10 cellular contexts compared by ENCODE assay signal in the genomic region with DNA sequence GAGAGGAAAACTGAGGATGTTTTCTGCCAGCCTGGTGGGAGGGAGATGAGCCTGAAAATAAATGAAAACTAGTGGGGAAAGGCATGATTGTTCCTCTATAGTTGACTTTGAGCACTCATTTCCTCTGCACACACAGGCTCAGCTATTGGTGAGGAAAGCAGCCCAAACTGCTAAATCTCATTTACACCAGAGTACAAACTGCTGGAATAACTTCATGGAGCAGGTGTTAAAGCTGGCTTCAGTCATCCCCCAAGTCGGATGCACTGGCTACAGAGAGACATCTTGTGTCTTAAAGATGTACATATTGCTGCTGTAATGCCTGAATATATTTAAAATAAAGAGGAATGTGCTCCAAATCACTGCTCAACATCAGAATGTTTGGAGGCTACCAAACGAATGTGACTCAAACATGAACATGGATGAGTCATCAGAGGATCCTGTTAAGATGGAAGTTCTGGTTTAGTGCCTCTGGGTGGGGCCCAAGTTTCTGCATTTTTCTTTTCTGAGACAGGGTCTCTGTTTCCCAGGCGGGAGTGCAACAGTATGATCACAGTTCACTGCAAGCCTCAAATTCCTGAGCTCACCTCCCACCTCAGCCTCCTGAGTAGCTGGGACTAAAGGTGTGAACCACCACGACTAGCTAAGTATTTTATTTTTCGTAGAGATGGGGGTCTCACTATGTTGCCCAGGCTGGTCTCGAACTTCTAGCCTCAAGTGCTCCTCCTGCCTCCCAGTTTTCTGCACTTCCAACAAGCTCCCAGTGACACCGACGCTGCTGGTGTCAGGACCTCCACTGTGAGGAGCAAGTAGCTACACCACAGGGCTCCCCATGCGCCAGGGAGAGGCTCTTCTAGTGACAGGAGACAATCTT.
A peak's percentile ranks its signal among the peaks of the same experiment; 100 is the strongest.
DNase-seq lines count a peak whose midpoint lies in the region; ATAC-seq and TF ChIP-seq lines count a peak whose summit lies in the region.
"Had no signal": no experiment of that assay in that cellular context is flagged by ENCODE, and none has a peak within 500 bp of the region (broad histone marks: within the 10 kb centered on the region; RNA-seq: fewer than 3 reads in every experiment).

No MANE protein-coding gene starts in this region.

- H3K9me3 Mint-ChIP-seq in H9 (no peaks in the 10 kb centered on the region), mesothelial cell of epicardium (no peaks in the 10 kb centered on the region)
- no peaks in the 10 kb centered on the region for H3K9me3 Mint-ChIP-seq in activated T-helper 1 cell treated with anti-CD3 and anti-CD28 coated beads, Interleukin-12 subunit alpha, Interleukin-12 subunit beta, Interleukin-2, Interleukin-4 antibody, amounts not matched to agents 30 ng/mL and 10 ng/mL and 1 ng/mL, durations not matched to agents 14 hours and 24 hours and 36 hours

- no peak overlapping the region for H2BK15ac ChIP-seq in H9 (ENCODE audit: low read depth, low read length)

- no peaks in the 10 kb centered on the region for H3K79me1 ChIP-seq in H9 (ENCODE audit: insufficient read depth, low read depth, low read length, poor library complexity, severe bottlenecking)

- H3K27ac Mint-ChIP-seq in H9 (peak overlapping the region in 2 of 3 experiments; percentile 3 to 7; a peak in 1 of 7 replicates), mesothelial cell of epicardium (no peak overlapping the region)
- H3K27ac Mint-ChIP-seq in activated T-helper 1 cell treated with anti-CD3 and anti-CD28 coated beads, Interleukin-12 subunit alpha, Interleukin-12 subunit beta, Interleukin-2, Interleukin-4 antibody, amounts not matched to agents 30 ng/mL and 10 ng/mL and 1 ng/mL, durations not matched to agents 14 hours and 24 hours and 36 hours, result peak overlapping the region; percentile 67

- no peak overlapping the region for H2BK12ac ChIP-seq in H9 (ENCODE audit: insufficient read length, low read depth, low read length)

- DNase-seq in AG08395 (ENCODE audit: low spot score) (peak; percentile 92), H9 (no peak), iPS-NIHi7 (ENCODE audit: extremely low spot score) (peak; percentile 39), mesothelial cell of epicardium (ENCODE audit: low spot score in 2 of 2, unreplicated experiment in 2 of 2) (no peak), ovary (no peak), thyroid gland (no peak)
- DNase-seq in activated T-helper 1 cell treated with anti-CD3 and anti-CD28 coated beads, Interleukin-12 subunit alpha, Interleukin-12 subunit beta, Interleukin-2, Interleukin-4 antibody, amounts not matched to agents 30 ng/mL and 10 ng/mL and 1 ng/mL, durations not matched to agents 14 hours and 24 hours and 36 hours (ENCODE audit: low spot score), result no peak
- DNase-seq: activated CD8-positive, alpha-beta memory T cell treated with anti-CD3 and anti-CD28 coated beads, Interleukin-2, amount 50 U/mL, for 48 hours; stimulated activated CD4-positive, alpha-beta T cell treated with anti-CD3 and anti-CD28 coated beads, Interleukin-1b, Interleukin-23, amount 100 ng/mL, for 48 hours had no signal

- H3K23me2 ChIP-seq in H9 (ENCODE audit: insufficient read length, low read depth, low read length, poor library complexity, severe bottlenecking), result no peaks in the 10 kb centered on the region

- no peak for ATAC-seq in GM19035 (IDR thresholded peaks at IDR 0.05; ENCODE audit: unreplicated experiment)

- no peak overlapping the region for H2AK5ac ChIP-seq in H9 (ENCODE audit: insufficient read length, low read length)

- H3K4me3 Mint-ChIP-seq in H9 (no peak overlapping the region), mesothelial cell of epicardium (no peak overlapping the region)
- no peak overlapping the region for H3K4me3 Mint-ChIP-seq in activated T-helper 1 cell treated with anti-CD3 and anti-CD28 coated beads, Interleukin-12 subunit alpha, Interleukin-12 subunit beta, Interleukin-2, Interleukin-4 antibody, amounts not matched to agents 30 ng/mL and 10 ng/mL and 1 ng/mL, durations not matched to agents 14 hours and 24 hours and 36 hours

- peaks cover 3% of the 10 kb centered on the region; the same call in 1 of the 2 replicates for H3K4me1 ChIP-seq in H9 (ENCODE audit: insufficient read depth, low read length)
- H3K4me1 ChIP-seq in ovary (ENCODE audit: insufficient read depth), result no peaks in the 10 kb centered on the region
- H3K4me1 ChIP-seq in thyroid gland, result no peaks in the 10 kb centered on the region

- no peak overlapping the region for H2BK20ac ChIP-seq in H9 (ENCODE audit: low read depth, low read length, poor library complexity, severe bottlenecking)

- no peak overlapping the region for H4K8ac ChIP-seq in H9 (replicated peaks; ENCODE audit: insufficient read length, low read depth, low read length)

- H3K9ac ChIP-seq in H9 (ENCODE audit: extremely low read depth, insufficient read length, low read length), result no peak overlapping the region

- no peaks in the 10 kb centered on the region for H4K20me1 ChIP-seq in H9 (ENCODE audit: control insufficient read depth, insufficient read depth, insufficient read length)

- H3K4me2 ChIP-seq in H9 (ENCODE audit: insufficient read depth, insufficient read length, low read length), result no peak overlapping the region

- no peaks in the 10 kb centered on the region for H3K27me3 Mint-ChIP-seq in H9 (ENCODE audit: low read depth)
- H3K27me3 Mint-ChIP-seq in activated T-helper 1 cell treated with anti-CD3 and anti-CD28 coated beads, Interleukin-12 subunit alpha, Interleukin-12 subunit beta, Interleukin-2, Interleukin-4 antibody, amounts not matched to agents 30 ng/mL and 10 ng/mL and 1 ng/mL, durations not matched to agents 14 hours and 24 hours and 36 hours (ENCODE audit: insufficient read depth), result no peaks in the 10 kb centered on the region
- H3K27me3 Mint-ChIP-seq in mesothelial cell of epicardium (ENCODE audit: low read depth), result no peaks in the 10 kb centered on the region

- no peak overlapping the region for H2BK5ac ChIP-seq in H9 (ENCODE audit: insufficient read length, low read length)

- H3K4me3 ChIP-seq in ovary (no peak overlapping the region), thyroid gland (replicated peaks in 1 of 3) (no peak overlapping the region)

- no peak for TF ChIP-seq POLR2A in ovary (IDR thresholded peaks at IDR 0.05)
- TF ChIP-seq POLR2A in thyroid gland (IDR thresholded peaks at IDR 0.05), result no peak

- no peak overlapping the region for H2AFZ ChIP-seq in H9 (ENCODE audit: low read length)

- H3K36me3 ChIP-seq in ovary (no peaks in the 10 kb centered on the region), thyroid gland (no peaks in the 10 kb centered on the region)

- no peak overlapping the region for H3K18ac ChIP-seq in H9 (ENCODE audit: insufficient read length, low read depth, low read length)

- no peak overlapping the region for H3K56ac ChIP-seq in H9 (ENCODE audit: insufficient read length, low read depth, low read length)

- H3K27me3 ChIP-seq in H9 (ENCODE audit: insufficient read depth, low read length) (no peaks in the 10 kb centered on the region), ovary (no peaks in the 10 kb centered on the region), thyroid gland (no peaks in the 10 kb centered on the region)

- H3K9me3 ChIP-seq in H9 (ENCODE audit: control insufficient read depth, low read depth, low read length), result no peaks in the 10 kb centered on the region
- H3K9me3 ChIP-seq in ovary, result no peaks in the 10 kb centered on the region
- H3K9me3 ChIP-seq in thyroid gland, result no peaks in the 10 kb centered on the region

- TF ChIP-seq CTCF in H9 (conservative IDR thresholded peaks at IDR 0.05), result no peak
- no peak for TF ChIP-seq CTCF in mesothelial cell of epicardium (IDR thresholded peaks at IDR 0.05; ENCODE audit: unreplicated experiment)
- TF ChIP-seq CTCF in ovary (IDR thresholded peaks at IDR 0.05), result no peak
- TF ChIP-seq CTCF in thyroid gland (IDR thresholded peaks at IDR 0.05), result no peak

- H3K27ac ChIP-seq in H9 (ENCODE audit: insufficient read length, low read depth, low read length) (no peak overlapping the region), ovary (no peak overlapping the region), thyroid gland (no peak overlapping the region)

- H4K5ac ChIP-seq in H9 (ENCODE audit: insufficient read length, low read depth, low read length), result no peak overlapping the region

- no peak overlapping the region; the same call in 1 of the 2 replicates for H3K14ac ChIP-seq in H9 (ENCODE audit: insufficient read depth, low read length)

- peaks cover 2 to 11% of the 10 kb centered on the region in 2 experiments; a peak in 3 of 4 replicates for H3K4me1 Mint-ChIP-seq in H9
- peaks cover 38% of the 10 kb centered on the region for H3K4me1 Mint-ChIP-seq in activated T-helper 1 cell treated with anti-CD3 and anti-CD28 coated beads, Interleukin-12 subunit alpha, Interleukin-12 subunit beta, Interleukin-2, Interleukin-4 antibody, amounts not matched to agents 30 ng/mL and 10 ng/mL and 1 ng/mL, durations not matched to agents 14 hours and 24 hours and 36 hours (ENCODE audit: low read depth)
- no peaks in the 10 kb centered on the region for H3K4me1 Mint-ChIP-seq in mesothelial cell of epicardium

- H4K91ac ChIP-seq in H9 (ENCODE audit: insufficient read length, low read depth, low read length), result no peak overlapping the region

- peaks cover 4 to 14% (median 5%) of the 10 kb centered on the region in 3 experiments; a peak in 5 of 7 replicates for H3K36me3 Mint-ChIP-seq in H9 (ENCODE audit: insufficient read depth in 1 of 3, low read depth in 3 of 3)
- H3K36me3 Mint-ChIP-seq in activated T-helper 1 cell treated with anti-CD3 and anti-CD28 coated beads, Interleukin-12 subunit alpha, Interleukin-12 subunit beta, Interleukin-2, Interleukin-4 antibody, amounts not matched to agents 30 ng/mL and 10 ng/mL and 1 ng/mL, durations not matched to agents 14 hours and 24 hours and 36 hours (ENCODE audit: low read depth), result peaks cover 59% of the 10 kb centered on the region
- H3K36me3 Mint-ChIP-seq in mesothelial cell of epicardium, result peaks cover 23% of the 10 kb centered on the region

- H3T11ph ChIP-seq in H9 (ENCODE audit: low read length), result no peak overlapping the region

- WGBS in H9 (ENCODE audit: extremely low coverage, insufficient read length, low lambda C conversion rate), result no CpG with 5 or more reads among the region's 9 CpGs
- 67 to 74% (median 74%) methylated on average over 9 of the region's 9 CpGs for whole genome bisulfite sequencing in ovary, 3 donors
- WGBS in thyroid gland, 2 donors, result 76 to 83% methylated on average over 9 of the region's 9 CpGs

- H2BK120ac ChIP-seq in H9 (ENCODE audit: low read depth, low read length, poor library complexity, severe bottlenecking), result no peak overlapping the region

- no peaks in the 10 kb centered on the region for H3K79me2 ChIP-seq in H9 (ENCODE audit: insufficient read depth, low read length)

- intact Hi-C loops in activated T-helper 1 cell treated with anti-CD3 and anti-CD28 coated beads, Interleukin-12 subunit alpha, Interleukin-12 subunit beta, Interleukin-2, Interleukin-4 antibody, amounts not matched to agents 30 ng/mL and 10 ng/mL and 1 ng/mL, durations not matched to agents 14 hours and 24 hours and 36 hours (cut with micrococcal nuclease), result loop anchor here (1.0 kb wide), 2 partner anchors 13 to 63 kb away; no protein-coding TSS in a partner anchor
- intact Hi-C loops in ovary (cut with DNase I) (no loop called here), thyroid gland (cut with DNase I) (no loop called here)

- no peak overlapping the region for H3K4ac ChIP-seq in H9 (ENCODE audit: low read depth, low read length)

- no peak overlapping the region for H3K23ac ChIP-seq in H9 (ENCODE audit: insufficient read length, low read depth, low read length)

- TF ChIP-seq EP300 in ovary (IDR thresholded peaks at IDR 0.05), result no peak

Comparison
In these comparisons a context has a peak if more than half of its experiments do, and no peak if none do; other contexts are left out.
1. DNase-seq: peak in AG08395 (single experiment) and iPS-NIHi7 (single experiment); none in H9 (single experiment), activated T-helper 1 cell treated with anti-CD3 and anti-CD28 coated beads, Interleukin-12 subunit alpha, Interleukin-12 subunit beta, Interleukin-2, Interleukin-4 antibody, amounts not matched to agents 30 ng/mL and 10 ng/mL and 1 ng/mL, durations not matched to agents 14 hours and 24 hours and 36 hours (single experiment), mesothelial cell of epicardium (0 of 2), ovary (0 of 5) and thyroid gland (0 of 2).